In genomic region chr18:29062921-29063320, GRCh38 we compare ENCODE assay signal across 15 cellular contexts.
DNase-seq lines count a peak whose midpoint lies in the region; ATAC-seq and TF ChIP-seq lines count a peak whose summit lies in the region.
"Had no signal": no experiment of that assay in that cellular context is flagged by ENCODE, and none has a peak within 500 bp of the region (broad histone marks: within the 10 kb centered on the region; RNA-seq: fewer than 3 reads in every experiment).

No MANE protein-coding gene starts in this region.

- H3K14ac ChIP-seq in neuronal stem cell (ENCODE audit: low read length) = no peak overlapping the region

- H2AK5ac ChIP-seq in neuronal stem cell (ENCODE audit: low read depth, low read length) = no peak overlapping the region

- H3K4me3 ChIP-seq in GM23338 (no peak overlapping the region), adipocyte (ENCODE audit: low read length) (no peak overlapping the region), fibroblast of the aortic adventitia (ENCODE audit: low read depth, low read length) (no peak overlapping the region), neuronal stem cell (ENCODE audit: low read length in 2 of 2) (no peak overlapping the region), Peyer's patch (no peak overlapping the region)
- H3K4me3 ChIP-seq: GM12878, K562 had no signal

- H3K79me1 ChIP-seq in neuronal stem cell (ENCODE audit: low read depth, low read length) = no peaks in the 10 kb centered on the region

- no peak overlapping the region for H3K4me2 ChIP-seq in GM23338
- no peak overlapping the region for H3K4me2 ChIP-seq in neuronal stem cell (ENCODE audit: insufficient read depth, low read length, poor library complexity, severe bottlenecking)

- H3F3A ChIP-seq in GM23338 (replicated peaks; ENCODE audit: low read depth) = no peaks in the 10 kb centered on the region

- H2BK15ac ChIP-seq in neuronal stem cell (ENCODE audit: low read length) = no peak overlapping the region

- H3K36me3 ChIP-seq in GM23338 (ENCODE audit: insufficient read depth) = no peaks in the 10 kb centered on the region
- no peaks in the 10 kb centered on the region for H3K36me3 ChIP-seq in adipocyte (ENCODE audit: control insufficient read depth, insufficient read depth, low read length, severe bottlenecking)
- H3K36me3 ChIP-seq in neuronal stem cell (replicated peaks in 1 of 2; ENCODE audit: control insufficient read depth in 2 of 2, insufficient read depth in 2 of 2, low read length in 2 of 2) = no peaks in the 10 kb centered on the region
- H3K36me3 ChIP-seq in Peyer's patch = no peaks in the 10 kb centered on the region
- H3K36me3 ChIP-seq: BE2C had no signal

- TF ChIP-seq CTCF in GM23338 (conservative IDR thresholded peaks at IDR 0.05; ENCODE audit: low read depth in 2 of 2) (no peak), fibroblast of the aortic adventitia (IDR thresholded peaks at IDR 0.05; ENCODE audit: insufficient read depth, low read length) (no peak), Peyer's patch (IDR thresholded peaks at IDR 0.05) (no peak)

- DNase-seq in GM23338 (ENCODE audit: low spot score) (no peak), adipocyte (ENCODE audit: low read depth) (peak; percentile 52), fibroblast of the aortic adventitia (ENCODE audit: low read depth) (peak; percentile 40), neuronal stem cell (ENCODE audit: low spot score) (no peak), Peyer's patch (no peak)
- DNase-seq in activated naive CD4-positive, alpha-beta T cell treated with anti-CD3 and anti-CD28 coated beads, Interleukin-2, amount 50 U/mL, for 16 hours = no peak
- DNase-seq: BE2C; CD4-positive, alpha-beta memory T cell; DMS79 had no signal

- no peaks in the 10 kb centered on the region for H3K27me3 ChIP-seq in GM23338 (ENCODE audit: insufficient read depth)
- no peaks in the 10 kb centered on the region for H3K27me3 ChIP-seq in adipocyte (replicated peaks; ENCODE audit: control insufficient read depth, insufficient read depth, low read length)
- H3K27me3 ChIP-seq in neuronal stem cell (ENCODE audit: control insufficient read depth in 3 of 3, insufficient read depth in 3 of 3, low read depth in 1 of 3, low read length in 3 of 3) = no peaks in the 10 kb centered on the region
- H3K27me3 ChIP-seq in Peyer's patch = no peaks in the 10 kb centered on the region
- H3K27me3 ChIP-seq: BE2C had no signal

- H3K4me1 ChIP-seq in GM23338 (ENCODE audit: insufficient read depth) = no peaks in the 10 kb centered on the region
- peaks cover 6% of the 10 kb centered on the region for H3K4me1 ChIP-seq in adipocyte (ENCODE audit: control insufficient read depth, insufficient read depth, low read length)
- H3K4me1 ChIP-seq in neuronal stem cell (ENCODE audit: control insufficient read depth in 2 of 2, insufficient read depth in 1 of 2, low read depth in 1 of 2, low read length in 2 of 2) = peaks cover 0 to 1% of the 10 kb centered on the region in 2 donors
- H3K4me1 ChIP-seq in Peyer's patch = no peaks in the 10 kb centered on the region
- H3K4me1 ChIP-seq: BE2C had no signal

- H3K9me3 Mint-ChIP-seq in GM23338 = no peaks in the 10 kb centered on the region

- H3K27me3 Mint-ChIP-seq in GM23338 (ENCODE audit: insufficient read depth, low read depth, poor library complexity) = peaks cover 2% of the 10 kb centered on the region
- H3K27me3 Mint-ChIP-seq: CD4-positive, alpha-beta memory T cell had no signal

- no peak overlapping the region for H3K23ac ChIP-seq in neuronal stem cell (ENCODE audit: low read depth, low read length, poor library complexity)

- H3K4me1 Mint-ChIP-seq in GM23338 = peaks cover 7% of the 10 kb centered on the region; the same call in 1 of the 3 replicates
- H3K4me1 Mint-ChIP-seq: CD4-positive, alpha-beta memory T cell had no signal

- no peak for TF ChIP-seq POLR2A in Peyer's patch (IDR thresholded peaks at IDR 0.05)

- H4K20me1 ChIP-seq in GM23338 (replicated peaks; ENCODE audit: insufficient read depth) = no peaks in the 10 kb centered on the region

- H3K4ac ChIP-seq in neuronal stem cell (ENCODE audit: low read length) = no peak overlapping the region

- H3K9me2 ChIP-seq in GM23338 (ENCODE audit: insufficient read depth) = no peaks in the 10 kb centered on the region

- H3K4me3 Mint-ChIP-seq in GM23338 = no peak overlapping the region
- H3K4me3 Mint-ChIP-seq: CD4-positive, alpha-beta memory T cell had no signal

- H3K9ac ChIP-seq in adipocyte (ENCODE audit: low read length) = no peak overlapping the region
- no peak overlapping the region for H3K9ac ChIP-seq in neuronal stem cell (ENCODE audit: low read depth, low read length, poor library complexity)

- peak overlapping the region; percentile 52; the same call in 1 of the 2 replicates for H2AFZ ChIP-seq in GM23338
- H2AFZ ChIP-seq in neuronal stem cell (ENCODE audit: low read length) = peak overlapping the region; percentile 57

- no peaks in the 10 kb centered on the region for H3K36me3 Mint-ChIP-seq in GM23338 (ENCODE audit: low read depth)
- H3K36me3 Mint-ChIP-seq: CD4-positive, alpha-beta memory T cell had no signal

- H4K91ac ChIP-seq in neuronal stem cell (ENCODE audit: low read depth, low read length, poor library complexity) = no peak overlapping the region

- H2BK12ac ChIP-seq in neuronal stem cell (ENCODE audit: low read length) = no peak overlapping the region

- no peak overlapping the region for H3K27ac Mint-ChIP-seq in GM23338
- H3K27ac Mint-ChIP-seq: CD4-positive, alpha-beta memory T cell had no signal

- H4K8ac ChIP-seq in neuronal stem cell (ENCODE audit: low read depth, low read length) = no peak overlapping the region

- H3K27ac ChIP-seq in GM23338 (ENCODE audit: low read depth) (no peak overlapping the region), neuronal stem cell (replicated peaks; ENCODE audit: low read length) (no peak overlapping the region), Peyer's patch (no peak overlapping the region)
- H3K27ac ChIP-seq: C4-2B, HL-60 had no signal

- H2BK5ac ChIP-seq in neuronal stem cell (ENCODE audit: low read length) = no peak overlapping the region

- H2BK120ac ChIP-seq in neuronal stem cell (ENCODE audit: low read depth, low read length) = no peak overlapping the region

- no peak overlapping the region for H3K18ac ChIP-seq in neuronal stem cell (ENCODE audit: low read length)

- no peaks in the 10 kb centered on the region for H3K79me2 ChIP-seq in GM23338 (replicated peaks; ENCODE audit: insufficient read depth)

- H3K9me3 ChIP-seq in adipocyte (ENCODE audit: control insufficient read depth, low read length) (no peaks in the 10 kb centered on the region), neuronal stem cell (replicated peaks in 1 of 2; ENCODE audit: control insufficient read depth in 2 of 2, insufficient read depth in 1 of 2, low read depth in 1 of 2, low read length in 2 of 2) (no peaks in the 10 kb centered on the region), Peyer's patch (no peaks in the 10 kb centered on the region)
- H3K9me3 ChIP-seq: BE2C had no signal

- ATAC-seq in GM23338 (no peak), HG02938 (IDR thresholded peaks at IDR 0.05; ENCODE audit: unreplicated experiment) (no peak), GM19455 (IDR thresholded peaks at IDR 0.05; ENCODE audit: unreplicated experiment) (no peak)
- ATAC-seq: GM12878, K562 had no signal

TF ChIP-seq in GM23338, 12 proteins besides CTCF, POLR2A, EP300 and RAD21 (continues in another document):
- TF ChIP-seq EZH2phosphoT487 (IDR thresholded peaks at IDR 0.05; ENCODE audit: unreplicated experiment) (no peak), STAT1 (IDR thresholded peaks at IDR 0.05; ENCODE audit: unreplicated experiment) (no peak), ETS1 (IDR thresholded peaks at IDR 0.05) (no peak), JUNB (IDR thresholded peaks at IDR 0.05; ENCODE audit: unreplicated experiment) (no peak), ZNF114 (CRISPR knock-in tag; IDR thresholded peaks at IDR 0.05) (no peak), POLR2AphosphoS5 (IDR thresholded peaks at IDR 0.05; ENCODE audit: low read depth) (no peak)

Comparison
In these comparisons a context has a peak if more than half of its experiments do, and no peak if none do; other contexts are left out.
1. DNase-seq: peak in adipocyte (single experiment) and fibroblast of the aortic adventitia (single experiment); none in GM23338 (single experiment), neuronal stem cell (single experiment), activated naive CD4-positive, alpha-beta T cell treated with anti-CD3 and anti-CD28 coated beads, Interleukin-2, amount 50 U/mL, for 16 hours (single experiment) and Peyer's patch (0 of 3).